In the genomic region with DNA sequence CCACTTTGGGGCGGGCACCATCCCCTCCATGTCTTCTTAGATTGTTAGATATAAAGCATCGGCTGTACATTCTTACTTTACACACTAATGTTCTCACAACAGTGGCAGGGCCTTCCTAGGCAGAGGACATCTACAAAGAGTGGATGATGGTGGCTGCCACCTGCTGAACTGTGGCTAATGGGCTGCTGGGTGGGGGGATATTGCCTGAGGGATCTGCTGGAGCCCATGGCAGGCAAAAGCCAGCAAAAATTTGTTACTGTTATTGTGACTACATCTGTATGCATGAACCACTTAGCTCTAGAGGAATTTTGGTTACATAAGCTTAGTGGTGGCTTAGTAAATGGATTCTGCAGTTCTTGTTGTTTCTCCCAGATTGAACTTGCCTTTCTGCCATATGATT, we compare ENCODE assay signal across 24 cellular contexts. TPM values are rescaled to one million over a fixed set of nuclear protein-coding genes. Genes with fewer than 3 reads are reported as not detected.
DNase-seq lines count a peak whose midpoint lies in the region; ATAC-seq and TF ChIP-seq lines count a peak whose summit lies in the region.
"Had no signal": no experiment of that assay in that cellular context is flagged by ENCODE, and none has a peak within 500 bp of the region (broad histone marks: within the 10 kb centered on the region; RNA-seq: fewer than 3 reads in every experiment).

No MANE protein-coding gene starts in this region.

- no peaks in the 10 kb centered on the region for H3K27me3 ChIP-seq in IMR-90 (ENCODE audit: control insufficient read depth, insufficient read depth, low read length)
- H3K27me3 ChIP-seq: brain microvascular endothelial cell, left lung, stomach, thyroid gland had no signal

- peaks cover 4% of the 10 kb centered on the region for H3K4me1 ChIP-seq in IMR-90 (ENCODE audit: control insufficient read depth, insufficient read depth, low read length)
- H3K4me1 ChIP-seq: thyroid gland had no signal

- peak overlapping the region; percentile 82 for H2AK5ac ChIP-seq in IMR-90 (ENCODE audit: low read depth, low read length)

- H2AK9ac ChIP-seq in IMR-90 (replicated peaks; ENCODE audit: low read depth, low read length, poor library complexity) = no peak overlapping the region

- no peak overlapping the region for H3K4me2 ChIP-seq in IMR-90 (ENCODE audit: low read depth, low read length)

- no peaks in the 10 kb centered on the region for H3K9me3 Mint-ChIP-seq in activated naive CD4-positive, alpha-beta T cell treated with anti-CD3 and anti-CD28 coated beads for 36 hours
- no peaks in the 10 kb centered on the region for H3K9me3 Mint-ChIP-seq in activated naive CD4-positive, alpha-beta T cell treated with anti-CD3 and anti-CD28 coated beads, Interleukin-2, amount 10 ng/mL, durations not matched to agents 7 days and 5 days
- peaks cover 1% of the 10 kb centered on the region for H3K9me3 Mint-ChIP-seq in activated naive CD8-positive, alpha-beta T cell treated with anti-CD3 and anti-CD28 coated beads for 36 hours
- no peaks in the 10 kb centered on the region for H3K9me3 Mint-ChIP-seq in stimulated activated naive B cell treated with anti-CD40 and anti-IgM and Interleukin-4, amounts not matched to agents 10 μg/mL and 1 μg/mL and 100 μg/mL, for 72 hours
- H3K9me3 Mint-ChIP-seq: natural killer cell treated with Interleukin-12 subunit alpha and Interleukin-12 subunit beta and Interleukin-15 and Interleukin-18, amount 100 ng/mL, for 72 hours had no signal

- ATAC-seq in IMR-90 (ENCODE audit: low read depth) (peak; percentile 35; the same call in 1 of the 2 replicates), HG02642 (IDR thresholded peaks at IDR 0.05; ENCODE audit: poor library complexity, unreplicated experiment) (no peak), HG02610 (IDR thresholded peaks at IDR 0.05; ENCODE audit: unreplicated experiment) (no peak)
- ATAC-seq in stimulated activated naive B cell treated with anti-CD40 and anti-IgM and Interleukin-4, amounts not matched to agents 10 μg/mL and 1 μg/mL and 100 μg/mL, for 72 hours (replicated peaks) = no peak
- ATAC-seq: left lung; natural killer cell treated with Interleukin-12 subunit alpha and Interleukin-12 subunit beta and Interleukin-15 and Interleukin-18, amount 100 ng/mL, for 72 hours; SK-N-SH treated with all-trans-retinoic acid at 6 μM for 48 hours had no signal

- H3K9me1 ChIP-seq in IMR-90 (ENCODE audit: insufficient read depth, low read length) = peaks cover 7% of the 10 kb centered on the region; the same call in 1 of the 2 replicates

- no peak overlapping the region for H3K23ac ChIP-seq in IMR-90 (ENCODE audit: low read depth, low read length)

- BruUV-seq in IMR-90 (replicated peaks; lab: Mats Ljungman, UMichigan) = no TSS peak

- no peak overlapping the region for H2AFZ ChIP-seq in IMR-90 (replicated peaks; ENCODE audit: low read length, poor library complexity)

- H4K91ac ChIP-seq in IMR-90 (ENCODE audit: insufficient read depth, low read depth, low read length) = no peak overlapping the region

- no peaks in the 10 kb centered on the region for H3K36me3 ChIP-seq in IMR-90 (ENCODE audit: control insufficient read depth, insufficient read depth, low read length)
- H3K36me3 ChIP-seq: brain microvascular endothelial cell, left lung, thyroid gland had no signal

- H3K4me1 Mint-ChIP-seq in activated naive CD4-positive, alpha-beta T cell treated with anti-CD3 and anti-CD28 coated beads for 36 hours (ENCODE audit: low read depth) = peaks cover 62% of the 10 kb centered on the region
- H3K4me1 Mint-ChIP-seq in activated naive CD4-positive, alpha-beta T cell treated with anti-CD3 and anti-CD28 coated beads, Interleukin-2, amount 10 ng/mL, durations not matched to agents 7 days and 5 days = peaks cover 19% of the 10 kb centered on the region
- H3K4me1 Mint-ChIP-seq in activated naive CD8-positive, alpha-beta T cell treated with anti-CD3 and anti-CD28 coated beads for 36 hours = peaks cover 50% of the 10 kb centered on the region
- H3K4me1 Mint-ChIP-seq in stimulated activated naive B cell treated with anti-CD40 and anti-IgM and Interleukin-4, amounts not matched to agents 10 μg/mL and 1 μg/mL and 100 μg/mL, for 72 hours = peaks cover 35 to 74% of the 10 kb centered on the region in 2 donors

- dilution Hi-C loops in IMR-90 (cut with HindIII; ENCODE audit: low sequenced_read_pairs, unreplicated experiment) = no loop called here

- no peaks in the 10 kb centered on the region for H3K9me3 ChIP-seq in IMR-90 (ENCODE audit: control insufficient read depth, insufficient read depth, low read length)
- H3K9me3 ChIP-seq: left lung, stomach, thyroid gland had no signal

- no CpG with 5 or more reads among the region's 2 CpGs for WGBS in IMR-90 (ENCODE audit: extremely low coverage in 2 of 2, insufficient read length in 1 of 2), 2 experiments

- no peak for TF ChIP-seq RAD21 in IMR-90 (IDR thresholded peaks at IDR 0.05; ENCODE audit: low read length)

- peak overlapping the region; percentile 57 for H3K27ac Mint-ChIP-seq in activated naive CD4-positive, alpha-beta T cell treated with anti-CD3 and anti-CD28 coated beads for 36 hours
- H3K27ac Mint-ChIP-seq in activated naive CD4-positive, alpha-beta T cell treated with anti-CD3 and anti-CD28 coated beads, Interleukin-2, amount 10 ng/mL, durations not matched to agents 7 days and 5 days = no peak overlapping the region
- peak overlapping the region; percentile 46 for H3K27ac Mint-ChIP-seq in activated naive CD8-positive, alpha-beta T cell treated with anti-CD3 and anti-CD28 coated beads for 36 hours
- peak overlapping the region; percentile 37 for H3K27ac Mint-ChIP-seq in stimulated activated naive B cell treated with anti-CD40 and anti-IgM and Interleukin-4, amounts not matched to agents 10 μg/mL and 1 μg/mL and 100 μg/mL, for 72 hours
- H3K27ac Mint-ChIP-seq: natural killer cell treated with Interleukin-12 subunit alpha and Interleukin-12 subunit beta and Interleukin-15 and Interleukin-18, amount 100 ng/mL, for 72 hours had no signal

- H2BK120ac ChIP-seq in IMR-90 (ENCODE audit: low read depth, low read length) = no peak overlapping the region

- intact Hi-C loops in activated naive CD4-positive, alpha-beta T cell treated with anti-CD3 and anti-CD28 coated beads for 36 hours (cut with micrococcal nuclease) = no loop called here
- intact Hi-C loops in IMR-90 (cut with micrococcal nuclease) = loop anchor here (5.0 kb wide), 1 partner anchor 35 kb away; no protein-coding TSS in a partner anchor

- H3K79me1 ChIP-seq in IMR-90 (ENCODE audit: low read depth in 1 of 2, low read length in 2 of 2) = peaks cover 27 to 51% of the 10 kb centered on the region in 2 experiments

- no peak overlapping the region for H2BK20ac ChIP-seq in IMR-90 (ENCODE audit: low read depth, low read length)

- no peak for DNase-seq in activated naive CD4-positive, alpha-beta T cell treated with anti-CD3 and anti-CD28 coated beads for 36 hours
- no peak for DNase-seq in activated naive CD4-positive, alpha-beta T cell treated with anti-CD3 and anti-CD28 coated beads, Interleukin-2, amount 10 ng/mL, durations not matched to agents 7 days and 5 days
- DNase-seq in IMR-90 (peak; percentile 35), COLO668 (lab: John Stamatoyannopoulos, UW; ENCODE audit: unreplicated experiment) (no peak)
- DNase-seq in activated naive CD8-positive, alpha-beta T cell treated with anti-CD3 and anti-CD28 coated beads for 36 hours = no peak
- no peak for DNase-seq in stimulated activated naive B cell treated with anti-CD40 and anti-IgM and Interleukin-4, amounts not matched to agents 10 μg/mL and 1 μg/mL and 100 μg/mL, for 72 hours
- DNase-seq: activated CD4-positive, alpha-beta T cell treated with anti-CD3 and anti-CD28 coated beads for 1 hour; GF-D8; H7; left lung; midbrain; MV-4-11; NCI-H1436 treated with DMSO at 0.1 percent for 48 hours; NCI-H2107; NCI-H446; stomach; T-helper 2 cell; thyroid gland had no signal

- H4K5ac ChIP-seq in IMR-90 (ENCODE audit: low read depth, low read length) = no peak overlapping the region

- H3K14ac ChIP-seq in IMR-90 (replicated peaks; ENCODE audit: low read depth, low read length) = no peak overlapping the region

- no peak for TF ChIP-seq POLR2A in IMR-90 (IDR thresholded peaks at IDR 0.05; ENCODE audit: low read depth, low read length)

- H2BK15ac ChIP-seq in IMR-90 (ENCODE audit: low read depth, low read length) = no peak overlapping the region

- no peak overlapping the region for H3K4me3 Mint-ChIP-seq in activated naive CD4-positive, alpha-beta T cell treated with anti-CD3 and anti-CD28 coated beads for 36 hours
- no peak overlapping the region for H3K4me3 Mint-ChIP-seq in activated naive CD4-positive, alpha-beta T cell treated with anti-CD3 and anti-CD28 coated beads, Interleukin-2, amount 10 ng/mL, durations not matched to agents 7 days and 5 days
- H3K4me3 Mint-ChIP-seq in activated naive CD8-positive, alpha-beta T cell treated with anti-CD3 and anti-CD28 coated beads for 36 hours = no peak overlapping the region
- no peak overlapping the region for H3K4me3 Mint-ChIP-seq in stimulated activated naive B cell treated with anti-CD40 and anti-IgM and Interleukin-4, amounts not matched to agents 10 μg/mL and 1 μg/mL and 100 μg/mL, for 72 hours
- H3K4me3 Mint-ChIP-seq: natural killer cell treated with Interleukin-12 subunit alpha and Interleukin-12 subunit beta and Interleukin-15 and Interleukin-18, amount 100 ng/mL, for 72 hours had no signal

- peaks cover 5% of the 10 kb centered on the region for H3K36me3 Mint-ChIP-seq in activated naive CD4-positive, alpha-beta T cell treated with anti-CD3 and anti-CD28 coated beads for 36 hours (ENCODE audit: low read depth)
- peaks cover 26% of the 10 kb centered on the region for H3K36me3 Mint-ChIP-seq in activated naive CD4-positive, alpha-beta T cell treated with anti-CD3 and anti-CD28 coated beads, Interleukin-2, amount 10 ng/mL, durations not matched to agents 7 days and 5 days
- H3K36me3 Mint-ChIP-seq in activated naive CD8-positive, alpha-beta T cell treated with anti-CD3 and anti-CD28 coated beads for 36 hours = peaks cover 28% of the 10 kb centered on the region
- peaks cover 4 to 26% of the 10 kb centered on the region in 2 donors for H3K36me3 Mint-ChIP-seq in stimulated activated naive B cell treated with anti-CD40 and anti-IgM and Interleukin-4, amounts not matched to agents 10 μg/mL and 1 μg/mL and 100 μg/mL, for 72 hours
- H3K36me3 Mint-ChIP-seq: natural killer cell treated with Interleukin-12 subunit alpha and Interleukin-12 subunit beta and Interleukin-15 and Interleukin-18, amount 100 ng/mL, for 72 hours had no signal

- H3K18ac ChIP-seq in IMR-90 (ENCODE audit: low read depth, low read length) = no peak overlapping the region

- peak overlapping the region; percentile 25 for H2BK5ac ChIP-seq in IMR-90 (ENCODE audit: low read depth, low read length, poor library complexity, severe bottlenecking)

- H3K9ac ChIP-seq in IMR-90 (ENCODE audit: low read depth, low read length) = no peak overlapping the region

- in situ Hi-C loops in IMR-90 (cut with MboI; ENCODE audit: low sequenced_read_pairs) = no loop called here

- CTCF ChIA-PET in activated naive CD4-positive, alpha-beta T cell treated with anti-CD3 and anti-CD28 coated beads for 36 hours (lab: Charles Lee) = no interaction called here
- CTCF ChIA-PET in activated naive CD4-positive, alpha-beta T cell treated with anti-CD3 and anti-CD28 coated beads, Interleukin-2, amount 10 ng/mL, durations not matched to agents 7 days and 5 days (lab: Charles Lee) = no interaction called here
- CTCF ChIA-PET in IMR-90 (lab: Yijun Ruan, JAX) = no interaction called here

- H3K27ac ChIP-seq in IMR-90 (ENCODE audit: insufficient read depth, low read length) = no peak overlapping the region
- H3K27ac ChIP-seq: brain microvascular endothelial cell, left lung, stomach, thyroid gland had no signal

- POLR2A ChIA-PET in IMR-90 (lab: Charles Lee; ENCODE audit: unreplicated experiment) = no interaction called here

- no peak overlapping the region for H3K4me3 ChIP-seq in IMR-90 (ENCODE audit: insufficient read depth, low read depth, low read length)
- H3K4me3 ChIP-seq: left lung, skin epidermis, stomach, thyroid gland had no signal

- H4K8ac ChIP-seq in IMR-90 (ENCODE audit: low read depth in 2 of 2, low read length in 2 of 2) = no peak overlapping the region

- no peak overlapping the region for H3K4ac ChIP-seq in IMR-90 (ENCODE audit: low read depth, low read length)

- no peak overlapping the region for H3K56ac ChIP-seq in IMR-90 (ENCODE audit: extremely low read depth, insufficient read depth, low read length)

- no peak for TF ChIP-seq CTCF in IMR-90 (conservative IDR thresholded peaks at IDR 0.05; ENCODE audit: low read depth, low read length)

- H4K20me1 ChIP-seq in IMR-90 (ENCODE audit: insufficient read depth, low read length) = peaks cover 12% of the 10 kb centered on the region

- H3K27me3 Mint-ChIP-seq in activated naive CD4-positive, alpha-beta T cell treated with anti-CD3 and anti-CD28 coated beads for 36 hours (ENCODE audit: low read depth) = no peaks in the 10 kb centered on the region
- H3K27me3 Mint-ChIP-seq in activated naive CD4-positive, alpha-beta T cell treated with anti-CD3 and anti-CD28 coated beads, Interleukin-2, amount 10 ng/mL, durations not matched to agents 7 days and 5 days = no peaks in the 10 kb centered on the region
- H3K27me3 Mint-ChIP-seq in activated naive CD8-positive, alpha-beta T cell treated with anti-CD3 and anti-CD28 coated beads for 36 hours = no peaks in the 10 kb centered on the region
- no peaks in the 10 kb centered on the region for H3K27me3 Mint-ChIP-seq in stimulated activated naive B cell treated with anti-CD40 and anti-IgM and Interleukin-4, amounts not matched to agents 10 μg/mL and 1 μg/mL and 100 μg/mL, for 72 hours
- H3K27me3 Mint-ChIP-seq: natural killer cell treated with Interleukin-12 subunit alpha and Interleukin-12 subunit beta and Interleukin-15 and Interleukin-18, amount 100 ng/mL, for 72 hours had no signal

RNA-seq across cellular contexts. Expression of a gene that starts 52.6 kb away (rescaled TPM):
- 10 to 100 TPM; 27.8 to 28.2 TPM for total RNA-seq in activated naive CD4-positive, alpha-beta T cell treated with anti-CD3 and anti-CD28 coated beads for 36 hours
- total RNA-seq in IMR-90 (2012; rRNA removed) = 12.9 and 13.9 TPM in 2 replicates
- 6.8 and 7.7 TPM in 2 replicates for polyA plus RNA-seq in IMR-90 (2012; rRNA removed)
- polyA plus RNA-seq in IMR-90 (2012; cell fraction: cytosol; rRNA removed) = 4.1 and 4.4 TPM in 2 replicates
- 6.4 and 11.5 TPM in 2 replicates for polyA plus RNA-seq in IMR-90 (2012; cell fraction: nucleus; rRNA removed; ENCODE audit: low replicate concordance)
- total RNA-seq in activated naive CD8-positive, alpha-beta T cell treated with anti-CD3 and anti-CD28 coated beads for 36 hours = 10 to 100 TPM; 21.4 to 22.5 TPM
